Comparison of ENCODE assay signal across 25 cellular contexts in genomic region chr19:7486923-7487322, GRCh38.
"Had no signal": no experiment of that assay in that cellular context is flagged by ENCODE, and none has a peak within 500 bp of the region (broad histone marks: within the 10 kb centered on the region; RNA-seq: fewer than 3 reads in every experiment).

No MANE protein-coding gene starts in this region.

- H3K27ac Mint-ChIP-seq: activated B cell treated with CpG ODN at 0.5 μM for 24 hours; activated CD8-positive, alpha-beta memory T cell treated with anti-CD3 and anti-CD28 coated beads, Interleukin-2, amount 10 ng/mL, durations not matched to agents 7 days and 5 days; activated naive CD4-positive, alpha-beta T cell treated with anti-CD3 and anti-CD28 coated beads for 36 hours; activated naive CD8-positive, alpha-beta T cell treated with anti-CD3 and anti-CD28 coated beads for 36 hours; T-cell had no signal

- H3K27me3 ChIP-seq: adrenal gland, breast epithelium had no signal

- H3K9me3 ChIP-seq: adrenal gland, breast epithelium had no signal

- H3K27ac ChIP-seq: breast epithelium had no signal

- H3K9me3 Mint-ChIP-seq: activated B cell treated with CpG ODN at 0.5 μM for 24 hours; activated CD4-positive, alpha-beta T cell treated with anti-CD3 and anti-CD28 coated beads, Interleukin-2, amount 10 ng/mL, durations not matched to agents 24 days and 14 days; activated naive CD4-positive, alpha-beta T cell treated with anti-CD3 and anti-CD28 coated beads for 36 hours; activated T-cell treated with anti-CD3 and anti-CD28 coated beads, Interleukin-2, amount 50 U/mL, for 4 hours; activated T-helper 17 cell treated with anti-CD3 and anti-CD28 coated beads, Interleukin-2, amount 50 U/mL, for 72 hours; T-cell had no signal

- H3K4me3 Mint-ChIP-seq: activated CD4-positive, alpha-beta T cell treated with anti-CD3 and anti-CD28 coated beads, Interleukin-2, amount 10 ng/mL, durations not matched to agents 24 days and 14 days; activated CD8-positive, alpha-beta memory T cell treated with anti-CD3 and anti-CD28 coated beads, Interleukin-2, amount 10 ng/mL, durations not matched to agents 7 days and 5 days; activated naive CD4-positive, alpha-beta T cell treated with anti-CD3 and anti-CD28 coated beads for 36 hours; activated naive CD8-positive, alpha-beta T cell treated with anti-CD3 and anti-CD28 coated beads for 36 hours; activated T-cell treated with anti-CD3 and anti-CD28 coated beads, Interleukin-2, amount 50 U/mL, for 4 hours; activated T-helper 17 cell treated with anti-CD3 and anti-CD28 coated beads, Interleukin-2, amount 50 U/mL, for 72 hours had no signal

- H3K4me3 ChIP-seq: adrenal gland, breast epithelium had no signal

- H3K27me3 Mint-ChIP-seq: activated B cell treated with CpG ODN at 0.5 μM for 24 hours; activated CD4-positive, alpha-beta T cell treated with anti-CD3 and anti-CD28 coated beads, Interleukin-2, amount 10 ng/mL, durations not matched to agents 24 days and 14 days; activated CD8-positive, alpha-beta memory T cell treated with anti-CD3 and anti-CD28 coated beads, Interleukin-2, amount 10 ng/mL, durations not matched to agents 7 days and 5 days; activated naive CD8-positive, alpha-beta T cell treated with anti-CD3 and anti-CD28 coated beads for 36 hours; activated T-helper 17 cell treated with anti-CD3 and anti-CD28 coated beads, Interleukin-2, amount 50 U/mL, for 72 hours; T-cell had no signal

- H3K36me3 ChIP-seq: adrenal gland, breast epithelium had no signal

- H3K36me3 Mint-ChIP-seq: activated CD8-positive, alpha-beta memory T cell treated with anti-CD3 and anti-CD28 coated beads, Interleukin-2, amount 10 ng/mL, durations not matched to agents 7 days and 5 days; activated naive CD8-positive, alpha-beta T cell treated with anti-CD3 and anti-CD28 coated beads for 36 hours; T-cell had no signal

- DNase-seq: activated B cell treated with CpG ODN at 0.5 μM for 24 hours; activated CD4-positive, alpha-beta T cell treated with anti-CD3 and anti-CD28 coated beads for 1 hour; activated CD4-positive, alpha-beta T cell treated with anti-CD3 and anti-CD28 coated beads, Interleukin-2, amount 10 ng/mL, durations not matched to agents 24 days and 14 days; activated CD4-positive, alpha-beta T cell treated with anti-CD3 and anti-CD28 coated beads, Interleukin-2, amount 50 U/mL, for 48 hours; activated CD8-positive, alpha-beta memory T cell treated with anti-CD3 and anti-CD28 coated beads, Interleukin-2, amount 10 ng/mL, durations not matched to agents 7 days and 5 days; activated gamma-delta T cell; activated naive CD4-positive, alpha-beta T cell treated with anti-CD3 and anti-CD28 coated beads for 36 hours; activated naive CD8-positive, alpha-beta T cell treated with anti-CD3 and anti-CD28 coated beads for 36 hours; activated T-cell treated with anti-CD3 and anti-CD28 coated beads, Interleukin-2, amount 50 U/mL, for 4 hours; adrenal gland; aorta; caudate nucleus; Kasumi-1; NCI-H1105 treated with DMSO at 0.1 percent for 48 hours; NCI-H1436 treated with DMSO at 0.1 percent for 48 hours; NCI-H187; NCI-H2081; NCI-H226; NCI-H526; SIG-M5; T-cell; T-helper 2 cell; T1000 had no signal

- ATAC-seq: activated CD8-positive, alpha-beta memory T cell treated with anti-CD3 and anti-CD28 coated beads, Interleukin-2, amount 10 ng/mL, durations not matched to agents 7 days and 5 days; activated T-cell treated with anti-CD3 and anti-CD28 coated beads, Interleukin-2, amount 50 U/mL, for 4 hours; activated T-helper 17 cell treated with anti-CD3 and anti-CD28 coated beads, Interleukin-2, amount 50 U/mL, for 72 hours; T-cell had no signal
